In the genomic region with DNA sequence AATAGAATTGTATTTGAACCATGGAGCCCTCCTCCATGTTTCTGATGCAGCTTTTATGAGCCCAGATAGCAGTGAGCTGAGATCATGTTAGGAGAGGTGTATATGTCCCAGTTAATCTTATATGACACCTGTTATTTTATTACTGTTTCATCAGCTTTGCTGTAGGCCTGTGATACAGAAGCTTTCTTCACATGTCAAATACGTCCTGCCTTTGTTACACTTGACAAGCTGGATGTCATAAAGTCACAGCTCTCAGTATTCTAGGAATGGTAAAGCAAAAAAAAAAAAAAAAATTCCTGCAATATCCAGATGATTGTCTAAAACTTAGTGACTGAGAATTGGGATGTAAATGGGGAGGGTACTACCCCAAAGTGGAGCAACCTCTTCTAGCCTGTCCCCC, we compare ENCODE assay signal across 17 cellular contexts.
A peak's percentile ranks its signal among the peaks of the same experiment; 100 is the strongest.
DNase-seq lines count a peak whose midpoint lies in the region; ATAC-seq and TF ChIP-seq lines count a peak whose summit lies in the region.
"Had no signal": no experiment of that assay in that cellular context is flagged by ENCODE, and none has a peak within 500 bp of the region (broad histone marks: within the 10 kb centered on the region; RNA-seq: fewer than 3 reads in every experiment).

No MANE protein-coding gene starts in this region.

- no peak overlapping the region for H3K4me3 Mint-ChIP-seq in type B pancreatic cell
- H3K4me3 Mint-ChIP-seq: B cell; CD4-positive, alpha-beta T cell; CD8-positive, alpha-beta T cell had no signal

- H3K9me3 Mint-ChIP-seq in type B pancreatic cell, result no peaks in the 10 kb centered on the region
- H3K9me3 Mint-ChIP-seq: CD4-positive, alpha-beta T cell had no signal

- peak overlapping the region; percentile 7 for H3K27ac Mint-ChIP-seq in type B pancreatic cell
- H3K27ac Mint-ChIP-seq: B cell; CD4-positive, alpha-beta T cell; CD8-positive, alpha-beta T cell had no signal

- TF ChIP-seq CTCF in type B pancreatic cell (conservative IDR thresholded peaks at IDR 0.05), result no peak

- ATAC-seq in GM21737 (IDR thresholded peaks at IDR 0.05; ENCODE audit: unreplicated experiment), result no peak
- ATAC-seq: A549; CD8-positive, alpha-beta T cell had no signal

- no peaks in the 10 kb centered on the region for H3K4me1 Mint-ChIP-seq in type B pancreatic cell (ENCODE audit: unreplicated experiment)
- H3K4me1 Mint-ChIP-seq: B cell had no signal

- peak; percentile 80 for DNase-seq in DMS153 (lab: John Stamatoyannopoulos, UW)
- DNase-seq in DMS153 treated with DMSO at 0.1 percent for 48 hours (lab: John Stamatoyannopoulos, UW; ENCODE audit: unreplicated experiment), result no peak
- peak; percentile 5 for DNase-seq in NCI-H82 (lab: John Stamatoyannopoulos, UW)
- DNase-seq in NCI-H82 treated with DMSO at 0.1 percent for 48 hours (lab: John Stamatoyannopoulos, UW; ENCODE audit: unreplicated experiment), result no peak
- peak; percentile 20 for DNase-seq in left kidney (ENCODE audit: low read depth, low spot score)
- no peak for DNase-seq in type B pancreatic cell (ENCODE audit: extremely low spot score, unreplicated experiment)
- no peak for DNase-seq in NAMALWA (ENCODE audit: low spot score)
- DNase-seq: AML-193; Caco-2; Calu3; CD4-positive, alpha-beta T cell; CD8-positive, alpha-beta T cell; DMS79 treated with DMSO at 0.1 percent for 48 hours; GF-D8 had no signal

- no peaks in the 10 kb centered on the region for H3K36me3 Mint-ChIP-seq in type B pancreatic cell
- H3K36me3 Mint-ChIP-seq: CD8-positive, alpha-beta T cell had no signal

- H3K27me3 Mint-ChIP-seq in type B pancreatic cell, result peaks cover 17% of the 10 kb centered on the region
- H3K27me3 Mint-ChIP-seq: B cell; CD4-positive, alpha-beta T cell had no signal

Comparison
In these comparisons a context has a peak if more than half of its experiments do, and no peak if none do; other contexts are left out.
1. DNase-seq: peak in DMS153 (single experiment), NCI-H82 (single experiment) and left kidney (single experiment); none in DMS153 treated with DMSO at 0.1 percent for 48 hours (single experiment), NCI-H82 treated with DMSO at 0.1 percent for 48 hours (single experiment), type B pancreatic cell (single experiment) and NAMALWA (single experiment).